Comparison of ENCODE assay signal across 1 cellular context in the genomic region with DNA sequence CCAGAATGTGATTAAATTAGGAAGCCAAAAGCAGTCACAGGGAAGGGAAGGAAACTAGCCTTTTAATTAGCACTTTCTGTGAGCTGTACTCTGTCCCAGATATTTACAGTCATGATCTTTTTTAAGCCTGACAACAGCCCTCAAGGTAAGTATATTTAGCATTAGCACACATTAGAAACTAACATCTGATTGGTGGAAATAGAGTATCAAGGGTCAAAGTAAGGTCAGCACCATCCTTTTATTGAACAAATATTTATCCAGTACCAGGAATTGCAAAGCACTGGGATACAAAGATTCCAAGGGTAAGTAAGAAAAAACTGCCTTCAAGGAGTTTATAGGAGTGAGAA.
A peak's percentile ranks its signal among the peaks of the same experiment; 100 is the strongest.
TF ChIP-seq lines count a peak whose summit lies in the region.

No MANE protein-coding gene starts in this region.

TF ChIP-seq in HepG2, 621 proteins besides CTCF, POLR2A, EP300 and RAD21 (continues in another document):
- TF ChIP-seq ZNF879 (CRISPR knock-in tag; IDR thresholded peaks at IDR 0.05) (no peak), ZNF350 (CRISPR knock-in tag; IDR thresholded peaks at IDR 0.05; ENCODE audit: borderline replicate concordance, low read depth) (no peak), ZSCAN30 (CRISPR knock-in tag; IDR thresholded peaks at IDR 0.05) (no peak), MAZ (IDR thresholded peaks at IDR 0.05; ENCODE audit: borderline replicate concordance, low read depth, low read length) (no peak), MAZ (CRISPR knock-in tag; IDR thresholded peaks at IDR 0.05; ENCODE audit: low read depth) (no peak), SOX5 (CRISPR knock-in tag; IDR thresholded peaks at IDR 0.05; ENCODE audit: borderline replicate concordance) (0 out of 2 replicates have a peak, but pooled peaks have one; percentile 18), DPF2 (CRISPR knock-in tag; IDR thresholded peaks at IDR 0.05; ENCODE audit: borderline replicate concordance, low read depth) (no peak), ZBTB20 (CRISPR knock-in tag; IDR thresholded peaks at IDR 0.05; ENCODE audit: borderline replicate concordance, low read depth) (no peak), ZNF382 (CRISPR knock-in tag; IDR thresholded peaks at IDR 0.05; ENCODE audit: borderline replicate concordance) (no peak), HDAC1 (CRISPR knock-in tag; IDR thresholded peaks at IDR 0.05) (no peak), ZNF121 (CRISPR knock-in tag; IDR thresholded peaks at IDR 0.05) (no peak), KDM3A (CRISPR knock-in tag; IDR thresholded peaks at IDR 0.05; ENCODE audit: low read depth) (no peak), FOXP1 (IDR thresholded peaks at IDR 0.05) (no peak), FOXP1 (CRISPR knock-in tag; IDR thresholded peaks at IDR 0.05) (peak; percentile 73), PLRG1 (conservative IDR thresholded peaks at IDR 0.05) (no peak), PHF21A (CRISPR knock-in tag; IDR thresholded peaks at IDR 0.05) (peak; percentile 4; the same call in 1 of the 2 replicates), ATM (IDR thresholded peaks at IDR 0.05; ENCODE audit: borderline replicate concordance) (no peak), ZMYM3 (CRISPR knock-in tag; IDR thresholded peaks at IDR 0.05) (no peak), PITX1 (CRISPR knock-in tag; IDR thresholded peaks at IDR 0.05) (0 out of 2 replicates have a peak, but pooled peaks have one; percentile 11), ZNF383 (CRISPR knock-in tag; IDR thresholded peaks at IDR 0.05; ENCODE audit: borderline replicate concordance) (no peak), RXRB (CRISPR knock-in tag; IDR thresholded peaks at IDR 0.05; ENCODE audit: borderline replicate concordance) (peak; percentile 72), HDAC6 (IDR thresholded peaks at IDR 0.05; ENCODE audit: low read depth, low read length) (no peak), ZKSCAN8 (CRISPR knock-in tag; IDR thresholded peaks at IDR 0.05; ENCODE audit: borderline replicate concordance) (peak; percentile 63; the same call in 1 of the 2 replicates), NONO (IDR thresholded peaks at IDR 0.05) (no peak), NONO (CRISPR knock-in tag; conservative IDR thresholded peaks at IDR 0.05) (no peak), ZNF83 (CRISPR knock-in tag; IDR thresholded peaks at IDR 0.05; ENCODE audit: borderline replicate concordance) (no peak), ZNF547 (CRISPR knock-in tag; IDR thresholded peaks at IDR 0.05) (no peak)
- TF ChIP-seq, protein P1, sequence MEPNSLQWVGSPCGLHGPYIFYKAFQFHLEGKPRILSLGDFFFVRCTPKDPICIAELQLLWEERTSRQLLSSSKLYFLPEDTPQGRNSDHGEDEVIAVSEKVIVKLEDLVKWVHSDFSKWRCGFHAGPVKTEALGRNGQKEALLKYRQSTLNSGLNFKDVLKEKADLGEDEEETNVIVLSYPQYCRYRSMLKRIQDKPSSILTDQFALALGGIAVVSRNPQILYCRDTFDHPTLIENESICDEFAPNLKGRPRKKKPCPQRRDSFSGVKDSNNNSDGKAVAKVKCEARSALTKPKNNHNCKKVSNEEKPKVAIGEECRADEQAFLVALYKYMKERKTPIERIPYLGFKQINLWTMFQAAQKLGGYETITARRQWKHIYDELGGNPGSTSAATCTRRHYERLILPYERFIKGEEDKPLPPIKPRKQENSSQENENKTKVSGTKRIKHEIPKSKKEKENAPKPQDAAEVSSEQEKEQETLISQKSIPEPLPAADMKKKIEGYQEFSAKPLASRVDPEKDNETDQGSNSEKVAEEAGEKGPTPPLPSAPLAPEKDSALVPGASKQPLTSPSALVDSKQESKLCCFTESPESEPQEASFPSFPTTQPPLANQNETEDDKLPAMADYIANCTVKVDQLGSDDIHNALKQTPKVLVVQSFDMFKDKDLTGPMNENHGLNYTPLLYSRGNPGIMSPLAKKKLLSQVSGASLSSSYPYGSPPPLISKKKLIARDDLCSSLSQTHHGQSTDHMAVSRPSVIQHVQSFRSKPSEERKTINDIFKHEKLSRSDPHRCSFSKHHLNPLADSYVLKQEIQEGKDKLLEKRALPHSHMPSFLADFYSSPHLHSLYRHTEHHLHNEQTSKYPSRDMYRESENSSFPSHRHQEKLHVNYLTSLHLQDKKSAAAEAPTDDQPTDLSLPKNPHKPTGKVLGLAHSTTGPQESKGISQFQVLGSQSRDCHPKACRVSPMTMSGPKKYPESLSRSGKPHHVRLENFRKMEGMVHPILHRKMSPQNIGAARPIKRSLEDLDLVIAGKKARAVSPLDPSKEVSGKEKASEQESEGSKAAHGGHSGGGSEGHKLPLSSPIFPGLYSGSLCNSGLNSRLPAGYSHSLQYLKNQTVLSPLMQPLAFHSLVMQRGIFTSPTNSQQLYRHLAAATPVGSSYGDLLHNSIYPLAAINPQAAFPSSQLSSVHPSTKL (CRISPR knock-in tag; IDR thresholded peaks at IDR 0.05), result 0 out of 2 replicates have a peak, but pooled peaks have one; percentile 55
- TF ChIP-seq, protein P2, sequence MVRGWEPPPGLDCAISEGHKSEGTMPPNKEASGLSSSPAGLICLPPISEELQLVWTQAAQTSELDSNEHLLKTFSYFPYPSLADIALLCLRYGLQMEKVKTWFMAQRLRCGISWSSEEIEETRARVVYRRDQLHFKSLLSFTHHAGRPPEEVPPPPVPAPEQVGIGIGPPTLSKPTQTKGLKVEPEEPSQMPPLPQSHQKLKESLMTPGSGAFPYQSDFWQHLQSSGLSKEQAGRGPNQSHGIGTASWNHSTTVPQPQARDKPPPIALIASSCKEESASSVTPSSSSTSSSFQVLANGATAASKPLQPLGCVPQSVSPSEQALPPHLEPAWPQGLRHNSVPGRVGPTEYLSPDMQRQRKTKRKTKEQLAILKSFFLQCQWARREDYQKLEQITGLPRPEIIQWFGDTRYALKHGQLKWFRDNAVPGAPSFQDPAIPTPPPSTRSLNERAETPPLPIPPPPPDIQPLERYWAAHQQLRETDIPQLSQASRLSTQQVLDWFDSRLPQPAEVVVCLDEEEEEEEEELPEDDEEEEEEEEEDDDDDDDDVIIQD (CRISPR knock-in tag; IDR thresholded peaks at IDR 0.05; ENCODE audit: low read depth), result 0 out of 2 replicates have a peak, but pooled peaks have one; percentile 7
- TF ChIP-seq, protein P3, sequence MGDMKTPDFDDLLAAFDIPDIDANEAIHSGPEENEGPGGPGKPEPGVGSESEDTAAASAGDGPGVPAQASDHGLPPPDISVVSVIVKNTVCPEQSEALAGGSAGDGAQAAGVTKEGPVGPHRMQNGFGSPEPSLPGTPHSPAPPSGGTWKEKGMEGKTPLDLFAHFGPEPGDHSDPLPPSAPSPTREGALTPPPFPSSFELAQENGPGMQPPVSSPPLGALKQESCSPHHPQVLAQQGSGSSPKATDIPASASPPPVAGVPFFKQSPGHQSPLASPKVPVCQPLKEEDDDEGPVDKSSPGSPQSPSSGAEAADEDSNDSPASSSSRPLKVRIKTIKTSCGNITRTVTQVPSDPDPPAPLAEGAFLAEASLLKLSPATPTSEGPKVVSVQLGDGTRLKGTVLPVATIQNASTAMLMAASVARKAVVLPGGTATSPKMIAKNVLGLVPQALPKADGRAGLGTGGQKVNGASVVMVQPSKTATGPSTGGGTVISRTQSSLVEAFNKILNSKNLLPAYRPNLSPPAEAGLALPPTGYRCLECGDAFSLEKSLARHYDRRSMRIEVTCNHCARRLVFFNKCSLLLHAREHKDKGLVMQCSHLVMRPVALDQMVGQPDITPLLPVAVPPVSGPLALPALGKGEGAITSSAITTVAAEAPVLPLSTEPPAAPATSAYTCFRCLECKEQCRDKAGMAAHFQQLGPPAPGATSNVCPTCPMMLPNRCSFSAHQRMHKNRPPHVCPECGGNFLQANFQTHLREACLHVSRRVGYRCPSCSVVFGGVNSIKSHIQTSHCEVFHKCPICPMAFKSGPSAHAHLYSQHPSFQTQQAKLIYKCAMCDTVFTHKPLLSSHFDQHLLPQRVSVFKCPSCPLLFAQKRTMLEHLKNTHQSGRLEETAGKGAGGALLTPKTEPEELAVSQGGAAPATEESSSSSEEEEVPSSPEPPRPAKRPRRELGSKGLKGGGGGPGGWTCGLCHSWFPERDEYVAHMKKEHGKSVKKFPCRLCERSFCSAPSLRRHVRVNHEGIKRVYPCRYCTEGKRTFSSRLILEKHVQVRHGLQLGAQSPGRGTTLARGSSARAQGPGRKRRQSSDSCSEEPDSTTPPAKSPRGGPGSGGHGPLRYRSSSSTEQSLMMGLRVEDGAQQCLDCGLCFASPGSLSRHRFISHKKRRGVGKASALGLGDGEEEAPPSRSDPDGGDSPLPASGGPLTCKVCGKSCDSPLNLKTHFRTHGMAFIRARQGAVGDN (CRISPR knock-in tag; IDR thresholded peaks at IDR 0.05), result no peak
- TF ChIP-seq, protein P4, sequence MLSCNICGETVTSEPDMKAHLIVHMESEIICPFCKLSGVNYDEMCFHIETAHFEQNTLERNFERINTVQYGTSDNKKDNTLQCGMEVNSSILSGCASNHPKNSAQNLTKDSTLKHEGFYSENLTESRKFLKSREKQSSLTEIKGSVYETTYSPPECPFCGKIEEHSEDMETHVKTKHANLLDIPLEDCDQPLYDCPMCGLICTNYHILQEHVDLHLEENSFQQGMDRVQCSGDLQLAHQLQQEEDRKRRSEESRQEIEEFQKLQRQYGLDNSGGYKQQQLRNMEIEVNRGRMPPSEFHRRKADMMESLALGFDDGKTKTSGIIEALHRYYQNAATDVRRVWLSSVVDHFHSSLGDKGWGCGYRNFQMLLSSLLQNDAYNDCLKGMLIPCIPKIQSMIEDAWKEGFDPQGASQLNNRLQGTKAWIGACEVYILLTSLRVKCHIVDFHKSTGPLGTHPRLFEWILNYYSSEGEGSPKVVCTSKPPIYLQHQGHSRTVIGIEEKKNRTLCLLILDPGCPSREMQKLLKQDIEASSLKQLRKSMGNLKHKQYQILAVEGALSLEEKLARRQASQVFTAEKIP (CRISPR knock-in tag; IDR thresholded peaks at IDR 0.05; ENCODE audit: borderline replicate concordance), result no peak
- TF ChIP-seq, protein P5, sequence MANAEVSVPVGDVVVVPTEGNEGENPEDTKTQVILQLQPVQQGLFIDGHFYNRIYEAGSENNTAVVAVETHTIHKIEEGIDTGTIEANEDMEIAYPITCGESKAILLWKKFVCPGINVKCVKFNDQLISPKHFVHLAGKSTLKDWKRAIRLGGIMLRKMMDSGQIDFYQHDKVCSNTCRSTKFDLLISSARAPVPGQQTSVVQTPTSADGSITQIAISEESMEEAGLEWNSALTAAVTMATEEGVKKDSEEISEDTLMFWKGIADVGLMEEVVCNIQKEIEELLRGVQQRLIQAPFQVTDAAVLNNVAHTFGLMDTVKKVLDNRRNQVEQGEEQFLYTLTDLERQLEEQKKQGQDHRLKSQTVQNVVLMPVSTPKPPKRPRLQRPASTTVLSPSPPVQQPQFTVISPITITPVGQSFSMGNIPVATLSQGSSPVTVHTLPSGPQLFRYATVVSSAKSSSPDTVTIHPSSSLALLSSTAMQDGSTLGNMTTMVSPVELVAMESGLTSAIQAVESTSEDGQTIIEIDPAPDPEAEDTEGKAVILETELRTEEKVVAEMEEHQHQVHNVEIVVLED (CRISPR knock-in tag; IDR thresholded peaks at IDR 0.05; ENCODE audit: borderline replicate concordance), result no peak
- TF ChIP-seq, protein P6, sequence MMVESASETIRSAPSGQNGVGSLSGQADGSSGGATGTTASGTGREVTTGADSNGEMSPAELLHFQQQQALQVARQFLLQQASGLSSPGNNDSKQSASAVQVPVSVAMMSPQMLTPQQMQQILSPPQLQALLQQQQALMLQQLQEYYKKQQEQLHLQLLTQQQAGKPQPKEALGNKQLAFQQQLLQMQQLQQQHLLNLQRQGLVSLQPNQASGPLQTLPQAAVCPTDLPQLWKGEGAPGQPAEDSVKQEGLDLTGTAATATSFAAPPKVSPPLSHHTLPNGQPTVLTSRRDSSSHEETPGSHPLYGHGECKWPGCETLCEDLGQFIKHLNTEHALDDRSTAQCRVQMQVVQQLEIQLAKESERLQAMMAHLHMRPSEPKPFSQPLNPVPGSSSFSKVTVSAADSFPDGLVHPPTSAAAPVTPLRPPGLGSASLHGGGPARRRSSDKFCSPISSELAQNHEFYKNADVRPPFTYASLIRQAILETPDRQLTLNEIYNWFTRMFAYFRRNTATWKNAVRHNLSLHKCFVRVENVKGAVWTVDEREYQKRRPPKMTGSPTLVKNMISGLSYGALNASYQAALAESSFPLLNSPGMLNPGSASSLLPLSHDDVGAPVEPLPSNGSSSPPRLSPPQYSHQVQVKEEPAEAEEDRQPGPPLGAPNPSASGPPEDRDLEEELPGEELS (CRISPR knock-in tag; IDR thresholded peaks at IDR 0.05), result peak; percentile 28; the same call in 1 of the 2 replicates
- TF ChIP-seq, protein P7, sequence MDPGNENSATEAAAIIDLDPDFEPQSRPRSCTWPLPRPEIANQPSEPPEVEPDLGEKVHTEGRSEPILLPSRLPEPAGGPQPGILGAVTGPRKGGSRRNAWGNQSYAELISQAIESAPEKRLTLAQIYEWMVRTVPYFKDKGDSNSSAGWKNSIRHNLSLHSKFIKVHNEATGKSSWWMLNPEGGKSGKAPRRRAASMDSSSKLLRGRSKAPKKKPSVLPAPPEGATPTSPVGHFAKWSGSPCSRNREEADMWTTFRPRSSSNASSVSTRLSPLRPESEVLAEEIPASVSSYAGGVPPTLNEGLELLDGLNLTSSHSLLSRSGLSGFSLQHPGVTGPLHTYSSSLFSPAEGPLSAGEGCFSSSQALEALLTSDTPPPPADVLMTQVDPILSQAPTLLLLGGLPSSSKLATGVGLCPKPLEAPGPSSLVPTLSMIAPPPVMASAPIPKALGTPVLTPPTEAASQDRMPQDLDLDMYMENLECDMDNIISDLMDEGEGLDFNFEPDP (CRISPR knock-in tag; conservative IDR thresholded peaks at IDR 0.05), result no peak
- TF ChIP-seq, protein P8, sequence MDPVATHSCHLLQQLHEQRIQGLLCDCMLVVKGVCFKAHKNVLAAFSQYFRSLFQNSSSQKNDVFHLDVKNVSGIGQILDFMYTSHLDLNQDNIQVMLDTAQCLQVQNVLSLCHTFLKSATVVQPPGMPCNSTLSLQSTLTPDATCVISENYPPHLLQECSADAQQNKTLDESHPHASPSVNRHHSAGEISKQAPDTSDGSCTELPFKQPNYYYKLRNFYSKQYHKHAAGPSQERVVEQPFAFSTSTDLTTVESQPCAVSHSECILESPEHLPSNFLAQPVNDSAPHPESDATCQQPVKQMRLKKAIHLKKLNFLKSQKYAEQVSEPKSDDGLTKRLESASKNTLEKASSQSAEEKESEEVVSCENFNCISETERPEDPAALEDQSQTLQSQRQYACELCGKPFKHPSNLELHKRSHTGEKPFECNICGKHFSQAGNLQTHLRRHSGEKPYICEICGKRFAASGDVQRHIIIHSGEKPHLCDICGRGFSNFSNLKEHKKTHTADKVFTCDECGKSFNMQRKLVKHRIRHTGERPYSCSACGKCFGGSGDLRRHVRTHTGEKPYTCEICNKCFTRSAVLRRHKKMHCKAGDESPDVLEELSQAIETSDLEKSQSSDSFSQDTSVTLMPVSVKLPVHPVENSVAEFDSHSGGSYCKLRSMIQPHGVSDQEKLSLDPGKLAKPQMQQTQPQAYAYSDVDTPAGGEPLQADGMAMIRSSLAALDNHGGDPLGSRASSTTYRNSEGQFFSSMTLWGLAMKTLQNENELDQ (CRISPR knock-in tag; IDR thresholded peaks at IDR 0.05; ENCODE audit: borderline replicate concordance), result 0 out of 2 replicates have a peak, but pooled peaks have one; percentile 41
- TF ChIP-seq, protein P9, sequence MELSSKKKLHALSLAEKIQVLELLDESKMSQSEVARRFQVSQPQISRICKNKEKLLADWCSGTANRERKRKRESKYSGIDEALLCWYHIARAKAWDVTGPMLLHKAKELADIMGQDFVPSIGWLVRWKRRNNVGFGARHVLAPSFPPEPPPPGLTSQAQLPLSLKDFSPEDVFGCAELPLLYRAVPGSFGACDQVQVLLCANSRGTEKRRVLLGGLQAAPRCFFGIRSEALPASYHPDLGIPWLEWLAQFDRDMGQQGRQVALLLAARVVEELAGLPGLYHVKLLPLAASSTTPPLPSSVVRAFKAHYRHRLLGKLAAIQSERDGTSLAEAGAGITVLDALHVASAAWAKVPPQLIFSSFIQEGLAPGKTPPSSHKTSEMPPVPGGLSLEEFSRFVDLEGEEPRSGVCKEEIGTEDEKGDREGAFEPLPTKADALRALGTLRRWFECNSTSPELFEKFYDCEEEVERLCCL (CRISPR knock-in tag; IDR thresholded peaks at IDR 0.05; ENCODE audit: borderline replicate concordance), result no peak
